ENCODE assay signal across 8 cellular contexts in the genomic region with DNA sequence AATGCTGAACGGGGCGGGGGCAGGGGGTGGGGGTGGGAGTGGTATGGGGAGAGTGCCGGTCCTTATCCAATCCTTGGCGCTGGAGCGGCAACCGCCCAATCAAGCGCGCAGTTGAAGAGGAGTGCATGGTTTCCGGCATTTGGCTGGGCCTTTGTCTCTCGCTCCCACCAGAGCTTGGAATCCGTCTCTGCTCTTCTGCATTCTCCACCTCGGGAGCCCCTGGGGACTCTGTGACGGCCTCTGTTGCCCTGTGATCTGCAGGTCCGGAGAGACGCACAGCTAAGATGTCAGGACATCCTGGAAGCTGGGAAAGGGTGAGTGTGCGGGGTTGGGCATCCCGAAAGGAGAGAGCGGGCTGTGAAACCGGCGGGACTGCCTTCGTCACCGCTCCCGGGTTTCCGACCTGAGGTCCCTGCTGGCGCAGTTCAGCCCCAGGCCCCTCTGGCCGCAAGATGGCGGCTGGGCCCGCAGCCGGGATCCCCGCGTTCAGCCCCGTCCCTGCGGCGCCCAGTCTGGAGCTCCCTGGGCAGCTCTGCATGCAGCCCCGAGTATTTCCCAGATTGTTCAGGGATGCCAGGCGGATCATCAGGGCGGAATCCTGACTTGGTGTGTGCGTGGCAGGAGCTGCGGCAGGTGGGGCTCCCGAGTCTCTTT. TPM values are rescaled to one million over a fixed set of nuclear protein-coding genes. Genes with fewer than 3 reads are reported as not detected.
DNase-seq lines count a peak whose midpoint lies in the region; ATAC-seq, FAIRE-seq and TF ChIP-seq lines count a peak whose summit lies in the region.

No MANE protein-coding gene starts in this region.

- peak; percentile 95 for DNase-seq in H54 (ENCODE audit: insufficient read length, low spot score)
- DNase-seq in SK-MEL-5 (ENCODE audit: low read depth, low spot score): peak; percentile 90
- DNase-seq in glomerular visceral epithelial cell (ENCODE audit: extremely low spot score): peak; percentile 92
- DNase-seq in omental fat pad (ENCODE audit: low spot score): peak; percentile 68
- DNase-seq in testis: peak; percentile 96

- H3K27me3 ChIP-seq in Loucy (ENCODE audit: insufficient read depth, low read length, poor library complexity, severe bottlenecking) (no peaks in the 10 kb centered on the region), testis (no peaks in the 10 kb centered on the region)

- no peaks in the 10 kb centered on the region for H3K9me2 ChIP-seq in Loucy (replicated peaks; ENCODE audit: low read depth, low read length)

- H3K4me1 ChIP-seq in ES-I3 (ENCODE audit: insufficient read depth, low read length): peaks cover 4% of the 10 kb centered on the region; the same call in 1 of the 2 replicates
- H3K4me1 ChIP-seq in Loucy (ENCODE audit: insufficient read depth, low read length, poor library complexity, severe bottlenecking): peaks cover 23% of the 10 kb centered on the region
- peaks cover 4% of the 10 kb centered on the region for H3K4me1 ChIP-seq in testis

- in situ Hi-C loops in SK-MEL-5 (cut with HindIII; ENCODE audit: low pct_unique_long_range_greater_than_20kb, low sequenced_read_pairs): no loop called here

- peaks cover 3% of the 10 kb centered on the region for H3K36me3 Mint-ChIP-seq in activated naive CD4-positive, alpha-beta T cell treated with anti-CD3 and anti-CD28 coated beads, Interleukin-2, amount 50 U/mL, for 24 hours

- peak overlapping the region; percentile 79 to 94 for H3K27ac ChIP-seq in testis

- H3K9me3 ChIP-seq in ES-I3 (ENCODE audit: control insufficient read depth, insufficient read depth, low read length) (no peaks in the 10 kb centered on the region), Loucy (ENCODE audit: insufficient read depth, low read depth, low read length) (no peaks in the 10 kb centered on the region), testis (no peaks in the 10 kb centered on the region)

- no peak for FAIRE-seq in H54 (lab: Jason Lieb, UNC)

- H3K36me3 ChIP-seq in ES-I3 (ENCODE audit: insufficient read depth, low read length): peaks cover 10% of the 10 kb centered on the region; the same call in 1 of the 2 replicates
- 0 out of 2 replicates have a peak, but pooled peaks cover 4% of the 10 kb centered on the region for H3K36me3 ChIP-seq in Loucy (ENCODE audit: insufficient read depth, low read length)
- H3K36me3 ChIP-seq in testis (ENCODE audit: low read depth, missing control alignments): no peaks in the 10 kb centered on the region

- WGBS in testis, 2 donors: 0 to 1% methylated on average over 25 to 37 of the region's 40 CpGs

- H4K20me1 ChIP-seq in Loucy (ENCODE audit: insufficient read depth, low read length, poor library complexity, severe bottlenecking): peaks cover 32% of the 10 kb centered on the region

- no peaks in the 10 kb centered on the region for H3F3A ChIP-seq in Loucy (ENCODE audit: low read depth)

- intact Hi-C loops in testis (cut with DNase I; ENCODE audit: low total_unique reads): no loop called here

- H3K27me3 Mint-ChIP-seq in activated naive CD4-positive, alpha-beta T cell treated with anti-CD3 and anti-CD28 coated beads, Interleukin-2, amount 50 U/mL, for 24 hours: no peaks in the 10 kb centered on the region

- no peaks in the 10 kb centered on the region for H3K9me3 Mint-ChIP-seq in activated naive CD4-positive, alpha-beta T cell treated with anti-CD3 and anti-CD28 coated beads, Interleukin-2, amount 50 U/mL, for 24 hours

- peak overlapping the region; percentile 97 for H3K9ac ChIP-seq in ES-I3 (ENCODE audit: low read depth, low read length)
- peak overlapping the region; percentile 86 for H3K9ac ChIP-seq in Loucy (ENCODE audit: low read depth, low read length, poor library complexity, severe bottlenecking)

- peak overlapping the region; percentile 90 for H2AFZ ChIP-seq in Loucy (ENCODE audit: low read length)

- TF ChIP-seq POLR2A in H54 (IDR thresholded peaks at IDR 0.05; ENCODE audit: low read depth, low read length) (peak; percentile 59), testis (IDR thresholded peaks at IDR 0.05) (no peak)

- H3K79me2 ChIP-seq in Loucy (ENCODE audit: insufficient read depth, low read length): peaks cover 50% of the 10 kb centered on the region

- peak; percentile 97 for ATAC-seq in omental fat pad (ENCODE audit: low FRiP score)

- H3K4me2 ChIP-seq in Loucy (ENCODE audit: low read depth, low read length, poor library complexity, severe bottlenecking): peak overlapping the region; percentile 88

- peak overlapping the region; percentile 96 for H3K27ac Mint-ChIP-seq in activated naive CD4-positive, alpha-beta T cell treated with anti-CD3 and anti-CD28 coated beads, Interleukin-2, amount 50 U/mL, for 24 hours

- peak overlapping the region; percentile 99 for H3K4me3 Mint-ChIP-seq in activated naive CD4-positive, alpha-beta T cell treated with anti-CD3 and anti-CD28 coated beads, Interleukin-2, amount 50 U/mL, for 24 hours

- H3K4me1 Mint-ChIP-seq in activated naive CD4-positive, alpha-beta T cell treated with anti-CD3 and anti-CD28 coated beads, Interleukin-2, amount 50 U/mL, for 24 hours: peaks cover 56% of the 10 kb centered on the region

- TF ChIP-seq CTCF in Loucy (conservative IDR thresholded peaks at IDR 0.05; ENCODE audit: low read length) (0 out of 2 replicates have a peak, but pooled peaks have one; percentile 11), omental fat pad (IDR thresholded peaks at IDR 0.05) (no peak), testis (IDR thresholded peaks at IDR 0.05) (no peak)

- H3K4me3 ChIP-seq in Loucy (ENCODE audit: low read length, poor library complexity, severe bottlenecking): peak overlapping the region; percentile 81
- peak overlapping the region; percentile 70 to 83 for H3K4me3 ChIP-seq in testis

RNA-seq across cellular contexts. Expression of gene ZNF254, which starts 53.6 kb away (rescaled TPM):
- total RNA-seq in SK-MEL-5 (2014; rRNA removed; shearing (Covaris generic)): 9.8 and 10.0 TPM in 2 replicates
- 2.7 and 3.9 TPM in 2 replicates for polyA plus RNA-seq in SK-MEL-5 (2015; cell fraction: cytosol; rRNA removed)
- 5.0 and 6.8 TPM in 2 replicates for polyA plus RNA-seq in SK-MEL-5 (2015; cell fraction: nucleus; rRNA removed)
- total RNA-seq in omental fat pad: 10 to 100 TPM; 10.1 to 17.5 (median 11.7) TPM
- total RNA-seq in testis: 10 to 100 TPM; 16.1 to 20.6 TPM
- 5.1 TPM for polyA plus RNA-seq in testis (ENCODE audit: insufficient read depth, low read depth, low replicate concordance)

Comparison
In these comparisons a context has a peak if more than half of its experiments do, and no peak if none do; other contexts are left out.
1. Peak in every context shown above with its lines: DNase-seq, ATAC-seq, H3K4me3 ChIP-seq and H3K27ac ChIP-seq.